9 cellular contexts compared by ENCODE assay signal in genomic region chr7:69564454-69565417, GRCh38. TPM values are rescaled to one million over a fixed set of nuclear protein-coding genes. Genes with fewer than 3 reads are reported as not detected.
DNase-seq lines count a peak whose midpoint lies in the region; ATAC-seq, FAIRE-seq and TF ChIP-seq lines count a peak whose summit lies in the region.
"Had no signal": no experiment of that assay in that cellular context is flagged by ENCODE, and none has a peak within 500 bp of the region (broad histone marks: within the 10 kb centered on the region; RNA-seq: fewer than 3 reads in every experiment).

No MANE protein-coding gene starts in this region.

- H3K9me1 ChIP-seq in K562 (ENCODE audit: control insufficient read depth, insufficient read depth, low read length), result no peaks in the 10 kb centered on the region

- no peak overlapping the region for H3K27ac Mint-ChIP-seq in activated CD4-positive, alpha-beta T cell treated with anti-CD3 and anti-CD28 coated beads for 36 hours
- no peak overlapping the region for H3K27ac Mint-ChIP-seq in activated naive CD8-positive, alpha-beta T cell treated with anti-CD3 and anti-CD28 coated beads, Interleukin-2, amount 50 U/mL, for 24 hours
- H3K27ac Mint-ChIP-seq: memory B cell had no signal

- H2AFZ ChIP-seq in K562 (ENCODE audit: low read depth, low read length), result no peak overlapping the region

- CTCF ChIA-PET in K562 (lab: Yijun Ruan, JAX; ENCODE audit: low intra/inter-chr PET ratio), result no interaction called here
- CTCF ChIA-PET in activated CD4-positive, alpha-beta T cell treated with anti-CD3 and anti-CD28 coated beads for 36 hours (lab: Charles Lee), result no interaction called here

- TF ChIP-seq POLR2A in K562 (conservative IDR thresholded peaks at IDR 0.05) (no peak), prostate gland (IDR thresholded peaks at IDR 0.05) (no peak)

- H4K20me1 ChIP-seq in K562 (replicated peaks; ENCODE audit: control insufficient read depth, insufficient read depth, low read length), result 0 out of 2 replicates have a peak, but pooled peaks cover 2% of the 10 kb centered on the region

- H3K4me1 ChIP-seq in K562 (replicated peaks in 1 of 2; ENCODE audit: control insufficient read depth in 2 of 2, insufficient read depth in 2 of 2, low read length in 2 of 2) (no peaks in the 10 kb centered on the region), prostate gland (replicated peaks) (no peaks in the 10 kb centered on the region)

- ATAC-seq in K562, result no peak
- no peak for ATAC-seq in activated CD4-positive, alpha-beta T cell treated with anti-CD3 and anti-CD28 coated beads for 36 hours
- ATAC-seq in activated naive CD8-positive, alpha-beta T cell treated with anti-CD3 and anti-CD28 coated beads, Interleukin-2, amount 50 U/mL, for 24 hours, result no peak

- POLR2A ChIA-PET in K562 (lab: Yijun Ruan, JAX), result interaction anchor here (0.6 kb wide), 1 partner anchor 13 kb away, joined by 3 read pairs; no protein-coding TSS in a partner anchor
- POLR2A ChIA-PET in activated CD4-positive, alpha-beta T cell treated with anti-CD3 and anti-CD28 coated beads for 36 hours (lab: Charles Lee), result no interaction called here

- no peak overlapping the region for H3K4me3 Mint-ChIP-seq in activated CD4-positive, alpha-beta T cell treated with anti-CD3 and anti-CD28 coated beads for 36 hours
- H3K4me3 Mint-ChIP-seq in activated naive CD8-positive, alpha-beta T cell treated with anti-CD3 and anti-CD28 coated beads, Interleukin-2, amount 50 U/mL, for 24 hours, result no peak overlapping the region
- H3K4me3 Mint-ChIP-seq: memory B cell had no signal

- H3K27me3 Mint-ChIP-seq in activated CD4-positive, alpha-beta T cell treated with anti-CD3 and anti-CD28 coated beads for 36 hours, result peaks cover 1% of the 10 kb centered on the region
- H3K27me3 Mint-ChIP-seq in activated naive CD8-positive, alpha-beta T cell treated with anti-CD3 and anti-CD28 coated beads, Interleukin-2, amount 50 U/mL, for 24 hours, result no peaks in the 10 kb centered on the region

- H3K4me3 ChIP-seq in K562, result no peak overlapping the region
- no peak overlapping the region for H3K4me3 ChIP-seq in prostate gland

- in situ Hi-C loops in K562 (cut with MboI), result no loop called here

- no peak for FAIRE-seq in K562 (lab: Jason Lieb, UNC)

- TF ChIP-seq EP300 in K562 (IDR thresholded peaks at IDR 0.05; ENCODE audit: low read length), result no peak

- H3K9me3 Mint-ChIP-seq in activated CD4-positive, alpha-beta T cell treated with anti-CD3 and anti-CD28 coated beads for 36 hours (ENCODE audit: low read depth), result no peaks in the 10 kb centered on the region
- no peaks in the 10 kb centered on the region for H3K9me3 Mint-ChIP-seq in activated naive CD8-positive, alpha-beta T cell treated with anti-CD3 and anti-CD28 coated beads, Interleukin-2, amount 50 U/mL, for 24 hours
- H3K9me3 Mint-ChIP-seq: memory B cell had no signal

- H3K9ac ChIP-seq in K562 (ENCODE audit: insufficient read depth in 1 of 2, low read depth in 2 of 2, low read length in 2 of 2), result no peak overlapping the region

- intact Hi-C loops in K562 (cut with micrococcal nuclease), result no loop called here
- intact Hi-C loops in prostate gland (cut with DNase I), result no loop called here
- intact Hi-C loops in activated CD4-positive, alpha-beta T cell treated with anti-CD3 and anti-CD28 coated beads for 36 hours (cut with DNase I, micrococcal nuclease), result no loop called here

- no peaks in the 10 kb centered on the region for H3K36me3 Mint-ChIP-seq in activated CD4-positive, alpha-beta T cell treated with anti-CD3 and anti-CD28 coated beads for 36 hours (ENCODE audit: low read depth)
- no peaks in the 10 kb centered on the region for H3K36me3 Mint-ChIP-seq in activated naive CD8-positive, alpha-beta T cell treated with anti-CD3 and anti-CD28 coated beads, Interleukin-2, amount 50 U/mL, for 24 hours (ENCODE audit: low read depth)
- H3K36me3 Mint-ChIP-seq: memory B cell had no signal

- peak; percentile 70 for DNase-seq in NCI-H146 (lab: John Stamatoyannopoulos, UW)
- DNase-seq in NCI-H146 treated with DMSO at 0.1 percent for 48 hours (lab: John Stamatoyannopoulos, UW; ENCODE audit: unreplicated experiment), result no peak
- DNase-seq in NCI-H1105 treated with DMSO at 0.1 percent for 48 hours (lab: John Stamatoyannopoulos, UW), result peak; percentile 84
- DNase-seq in K562 (ENCODE audit: extremely low read depth in 1 of 4, low spot score in 3 of 4), result peak in 1 of 4 experiments; percentile 6
- DNase-seq in prostate gland (ENCODE audit: low spot score), result peak; percentile 4
- DNase-seq in activated CD4-positive, alpha-beta T cell treated with anti-CD3 and anti-CD28 coated beads for 36 hours, result no peak
- DNase-seq in activated naive CD8-positive, alpha-beta T cell treated with anti-CD3 and anti-CD28 coated beads, Interleukin-2, amount 50 U/mL, for 24 hours, result no peak
- DNase-seq in T1000 (lab: John Stamatoyannopoulos, UW), result no peak

- H3K36me3 ChIP-seq in K562 (ENCODE audit: control insufficient read depth, insufficient read depth, low read length), result no peaks in the 10 kb centered on the region
- H3K36me3 ChIP-seq in prostate gland, result no peaks in the 10 kb centered on the region

- TF ChIP-seq RAD21 in K562 (CRISPR knock-in tag; conservative IDR thresholded peaks at IDR 0.05 in 1 of 2, IDR thresholded peaks at IDR 0.05 in 1 of 2), result no peak

- H3K9me3 ChIP-seq in K562 (replicated peaks; ENCODE audit: control insufficient read depth, insufficient read depth, low read depth, low read length) (no peaks in the 10 kb centered on the region), prostate gland (no peaks in the 10 kb centered on the region)

- no peak overlapping the region for H3K27ac ChIP-seq in K562 (ENCODE audit: extremely low read depth, low read depth, low read length)
- H3K27ac ChIP-seq in prostate gland, result no peak overlapping the region

- whole genome bisulfite sequencing in K562 (ENCODE audit: insufficient coverage, low coverage, missing lambda C conversion rate), result 0% methylated on average over 7 of the region's 7 CpGs
- 46% methylated on average over 7 of the region's 7 CpGs for WGBS in prostate gland

- H3K4me1 Mint-ChIP-seq in activated CD4-positive, alpha-beta T cell treated with anti-CD3 and anti-CD28 coated beads for 36 hours, result no peaks in the 10 kb centered on the region
- H3K4me1 Mint-ChIP-seq in activated naive CD8-positive, alpha-beta T cell treated with anti-CD3 and anti-CD28 coated beads, Interleukin-2, amount 50 U/mL, for 24 hours, result no peaks in the 10 kb centered on the region
- H3K4me1 Mint-ChIP-seq: memory B cell had no signal

- peaks cover 3 to 6% of the 10 kb centered on the region in 2 experiments; a peak in 2 of 5 replicates for H3K27me3 ChIP-seq in K562 (ENCODE audit: control insufficient read depth in 2 of 2, insufficient read depth in 2 of 2, low read length in 2 of 2)
- no peaks in the 10 kb centered on the region for H3K27me3 ChIP-seq in prostate gland (replicated peaks; ENCODE audit: insufficient read depth)

- H3K4me2 ChIP-seq in K562 (ENCODE audit: insufficient read depth, low read length), result no peak overlapping the region

- no peak for TF ChIP-seq CTCF in K562 (IDR thresholded peaks at IDR 0.05 in 2 of 3, conservative IDR thresholded peaks at IDR 0.05 in 1 of 3; ENCODE audit: insufficient read depth in 2 of 3, low read depth in 1 of 3, low read length in 3 of 3)
- TF ChIP-seq CTCF in prostate gland (IDR thresholded peaks at IDR 0.05), result no peak

- no TSS peak for BruUV-seq in K562 (replicated peaks; lab: Mats Ljungman, UMichigan)

- no peaks in the 10 kb centered on the region for H3K79me2 ChIP-seq in K562 (ENCODE audit: control insufficient read depth, insufficient read depth, low read length)

TF ChIP-seq in K562, 482 proteins besides CTCF, POLR2A, EP300 and RAD21:
- TF ChIP-seq NFIC (IDR thresholded peaks at IDR 0.05) (peak; percentile 36; the same call in 1 of the 2 replicates), POLR2B (IDR thresholded peaks at IDR 0.05; ENCODE audit: low read depth, partially characterized antibody) (no peak), BACH1 (tag; IDR thresholded peaks at IDR 0.05) (no peak), CBX2 (IDR thresholded peaks at IDR 0.05; ENCODE audit: insufficient read depth, low read length, poor library complexity, severe bottlenecking) (no peak), SAFB2 (IDR thresholded peaks at IDR 0.05; ENCODE audit: borderline replicate concordance, low read depth, low read length, severe bottlenecking) (no peak), CCNT2 (IDR thresholded peaks at IDR 0.05; ENCODE audit: borderline replicate concordance, extremely low read depth, insufficient read length, low read depth, low read length) (no peak)

RNA-seq across cellular contexts. Expression of gene AUTS2, which starts 33.5 kb away (rescaled TPM):
- 0.09 TPM in 1 of 2 replicates, not detected in the other for total RNA-seq in K562 (2011; cell fraction: chromatin; rRNA removed; ENCODE audit: low replicate concordance)
- 0.13 TPM in 1 of 2 replicates, not detected in the other for total RNA-seq in K562 (2011; cell fraction: nucleolus; rRNA removed)
- not detected in 2 replicates for total RNA-seq in K562 (2011; cell fraction: nucleoplasm; rRNA removed)
- total RNA-seq in K562 (2014; rRNA removed) (not detected in 2 replicates), K562 (2014; rRNA removed; fragmentation: Illumina TruSeq; extraction: Trizol) (not detected in 2 replicates), K562 (2015; rRNA removed; fragmentation: Illumina TruSeq; extraction: Trizol) (not detected in 2 replicates), K562 (2021) (0.25 and 0.58 TPM in 2 replicates), prostate gland (10 to 100 TPM; 25.0 to 55.2 TPM)
- polyA plus RNA-seq in K562 (2011; rRNA removed) (not detected in 2 replicates), K562 (2014; fragmentation: Illumina TruSeq; extraction: Trizol) (not detected in 2 replicates), K562 (2014; fragmentation: Nextera tagmentation; extraction: Ambion mirVana) (not detected), K562 (2014; rRNA removed) (not detected in 2 replicates)
- polyA plus RNA-seq in K562 (2011; cell fraction: cytosol; rRNA removed), result not detected in 2 replicates
- polyA plus RNA-seq in K562 (2011; cell fraction: nucleus; rRNA removed), result not detected in 2 replicates
- 0.01 and 0.03 TPM in 2 replicates for polyA plus RNA-seq in K562 (2012)
- not detected in 2 replicates for polyA minus RNA-seq in K562 (2011; rRNA and poly(A)+ RNA removed)
- not detected in 2 replicates for polyA minus RNA-seq in K562 (2011; cell fraction: cytosol; rRNA and poly(A)+ RNA removed)
- not detected in 2 replicates for polyA minus RNA-seq in K562 (2011; cell fraction: nucleus; rRNA and poly(A)+ RNA removed)
- total RNA-seq in activated CD4-positive, alpha-beta T cell treated with anti-CD3 and anti-CD28 coated beads for 36 hours, result 1 to 10 TPM; 2.4 to 3.0 TPM

Comparison
In these comparisons a context has a peak if more than half of its experiments do, and no peak if none do; other contexts are left out.
1. DNase-seq: peak in NCI-H146 (single experiment), NCI-H1105 treated with DMSO at 0.1 percent for 48 hours (single experiment) and prostate gland (single experiment); none in NCI-H146 treated with DMSO at 0.1 percent for 48 hours (single experiment), activated CD4-positive, alpha-beta T cell treated with anti-CD3 and anti-CD28 coated beads for 36 hours (single experiment), activated naive CD8-positive, alpha-beta T cell treated with anti-CD3 and anti-CD28 coated beads, Interleukin-2, amount 50 U/mL, for 24 hours (single experiment) and T1000 (single experiment).
2. RNA of gene AUTS2, which starts 33.5 kb away (total RNA-seq): 25.0 to 55.2 TPM in prostate gland; 2.4 to 3.0 TPM in activated CD4-positive, alpha-beta T cell treated with anti-CD3 and anti-CD28 coated beads for 36 hours and 0.09 to 0.58 TPM in K562; every median in the first group is over 4 times any median in the second.